Comparison of ENCODE assay signal across 13 cellular contexts in the genomic region with DNA sequence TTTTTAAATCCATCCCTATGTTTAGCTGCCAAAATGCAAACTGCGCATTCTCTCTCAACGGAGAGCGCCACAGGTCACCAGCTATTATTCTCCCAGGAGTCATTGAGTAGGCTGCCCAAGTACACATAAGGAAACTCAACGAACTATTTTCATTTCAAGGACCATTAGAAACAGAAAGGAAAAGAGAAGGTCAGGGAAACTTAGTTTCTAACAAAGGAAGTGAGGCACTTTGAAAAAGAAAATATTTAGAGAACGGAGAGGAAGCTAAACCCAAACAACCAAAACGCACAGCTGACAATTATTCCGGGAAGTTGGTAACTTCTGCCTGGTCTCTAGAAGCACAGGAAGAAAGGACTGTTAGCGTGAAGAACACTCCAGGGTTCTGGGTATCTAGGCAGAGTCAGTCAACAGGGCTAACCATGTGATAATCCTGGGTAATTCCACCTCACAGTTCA. TPM values are rescaled to one million over a fixed set of nuclear protein-coding genes. Genes with fewer than 3 reads are reported as not detected.
DNase-seq lines count a peak whose midpoint lies in the region; ATAC-seq and TF ChIP-seq lines count a peak whose summit lies in the region.
"Had no signal": no experiment of that assay in that cellular context is flagged by ENCODE, and none has a peak within 500 bp of the region (broad histone marks: within the 10 kb centered on the region; RNA-seq: fewer than 3 reads in every experiment).

No MANE protein-coding gene starts in this region.

- ATAC-seq in GM19035 (IDR thresholded peaks at IDR 0.05; ENCODE audit: unreplicated experiment) (peak; percentile 58), HG03025 (IDR thresholded peaks at IDR 0.05; ENCODE audit: low FRiP score, unreplicated experiment) (peak; percentile 20), foreskin keratinocyte (no peak)

- H3K27ac ChIP-seq in dorsolateral prefrontal cortex: peak overlapping the region in 41 of 59 donors; percentile 7 to 83 (median 53)
- peak overlapping the region; percentile 49 for H3K27ac ChIP-seq in subcutaneous abdominal adipose tissue (ENCODE audit: low read depth, low read length)
- H3K27ac ChIP-seq in foreskin keratinocyte: no peak overlapping the region
- H3K27ac ChIP-seq: KMS-11 had no signal

- H3K4me1 ChIP-seq in subcutaneous abdominal adipose tissue (ENCODE audit: control insufficient read depth in 5 of 5, insufficient read depth in 5 of 5, low read length in 5 of 5): peaks cover 0 to 16% (median 7%) of the 10 kb centered on the region in 5 donors
- no peaks in the 10 kb centered on the region for H3K4me1 ChIP-seq in foreskin keratinocyte

- TF ChIP-seq CTCF in dorsolateral prefrontal cortex (IDR thresholded peaks at IDR 0.05 in 54 of 56, conservative IDR thresholded peaks at IDR 0.05 in 2 of 56; ENCODE audit: low read depth in 1 of 56, partially characterized antibody in 56 of 56): no peak
- no peak for TF ChIP-seq CTCF in foreskin keratinocyte (conservative IDR thresholded peaks at IDR 0.05)

- no peak for DNase-seq in dorsolateral prefrontal cortex
- no peak for DNase-seq in NCI-H1105 (lab: John Stamatoyannopoulos, UW)
- DNase-seq in NCI-H2107 treated with DMSO at 0.1 percent for 48 hours (lab: John Stamatoyannopoulos, UW; ENCODE audit: unreplicated experiment): no peak
- no peak for DNase-seq in foreskin keratinocyte
- DNase-seq: central memory CD4-positive, alpha-beta T cell; DMS153; NCI-H446; stimulated activated CD4-positive, alpha-beta T cell treated with anti-CD3 and anti-CD28 coated beads, Interleukin-12 subunit alpha, Interleukin-12 subunit beta, amount 100 ng/mL, for 4 hours; stimulated activated naive CD4-positive, alpha-beta T cell had no signal

- H3K27me3 ChIP-seq in dorsolateral prefrontal cortex (peaks cover 0 to 4% (median 0%) of the 10 kb centered on the region in 45 donors), subcutaneous abdominal adipose tissue (ENCODE audit: control insufficient read depth in 5 of 5, insufficient read depth in 4 of 5, low read length in 5 of 5) (no peaks in the 10 kb centered on the region), foreskin keratinocyte (no peaks in the 10 kb centered on the region)

- H3K9me3 ChIP-seq in subcutaneous abdominal adipose tissue (ENCODE audit: control insufficient read depth in 5 of 5, low read length in 5 of 5): no peaks in the 10 kb centered on the region

- peak overlapping the region in 1 of 5 donors; percentile 18 for H3K9ac ChIP-seq in subcutaneous abdominal adipose tissue (ENCODE audit: low read length in 5 of 5)
- H3K9ac ChIP-seq: KMS-11 had no signal

- intact Hi-C loops in dorsolateral prefrontal cortex (cut with DNase I): no loop called here

- peaks cover 0 to 6% (median 4%) of the 10 kb centered on the region in 5 donors for H3K36me3 ChIP-seq in subcutaneous abdominal adipose tissue (ENCODE audit: control insufficient read depth in 5 of 5, insufficient read depth in 5 of 5, low read length in 5 of 5)

- peak overlapping the region in 13 of 59 donors; percentile 1 to 32 (median 16) for H3K4me3 ChIP-seq in dorsolateral prefrontal cortex
- H3K4me3 ChIP-seq in subcutaneous abdominal adipose tissue (ENCODE audit: low read depth in 1 of 5, low read length in 5 of 5): peak overlapping the region in 3 of 5 donors; percentile 9 to 47 (median 32)

RNA-seq across cellular contexts. Expression of a gene that starts 23.5 kb away (rescaled TPM):
- total RNA-seq in dorsolateral prefrontal cortex (1 to 10 TPM in 3 of 120 experiments, not detected in 117; 1.1 to 1.5 (median 1.1) TPM), foreskin keratinocyte (not detected in 2 replicates)
- not detected in 2 replicates for polyA plus RNA-seq in foreskin keratinocyte
